17 cellular contexts compared by ENCODE assay signal in genomic region chr17:75819116-75819515, GRCh38. TPM values are rescaled to one million over a fixed set of nuclear protein-coding genes. Genes with fewer than 3 reads are reported as not detected.
DNase-seq lines count a peak whose midpoint lies in the region; ATAC-seq and TF ChIP-seq lines count a peak whose summit lies in the region.
"Had no signal": no experiment of that assay in that cellular context is flagged by ENCODE, and none has a peak within 500 bp of the region (broad histone marks: within the 10 kb centered on the region; RNA-seq: fewer than 3 reads in every experiment).

No MANE protein-coding gene starts in this region.

- no peak overlapping the region for H3K4me2 ChIP-seq in HCT116 (ENCODE audit: low read length)

- ATAC-seq in activated naive CD8-positive, alpha-beta T cell treated with anti-CD3 and anti-CD28 coated beads, Interleukin-2, amount 10 ng/mL, durations not matched to agents 7 days and 5 days (ENCODE audit: low read depth): no peak
- ATAC-seq in HCT116: peak; percentile 59
- ATAC-seq in stimulated activated effector memory CD8-positive, alpha-beta T cell treated with anti-CD3 and anti-CD28 coated beads, Interleukin-12 subunit alpha, Interleukin-12 subunit beta, amount 100 ng/mL, for 72 hours: no peak
- ATAC-seq: upper lobe of right lung had no signal

- no peak for DNase-seq in activated naive CD8-positive, alpha-beta T cell treated with anti-CD3 and anti-CD28 coated beads, Interleukin-2, amount 10 ng/mL, durations not matched to agents 7 days and 5 days
- no peak for DNase-seq in activated naive CD8-positive, alpha-beta T cell treated with anti-CD3 and anti-CD28 coated beads for 36 hours
- DNase-seq in HCT116 (ENCODE audit: low read depth, low spot score) (no peak), coronary artery (ENCODE audit: low spot score) (peak; percentile 58), SK-N-DZ (ENCODE audit: low spot score) (no peak), UCSD-AML1 (lab: John Stamatoyannopoulos, UW; ENCODE audit: unreplicated experiment) (no peak), amniotic stem cell (lab: John Stamatoyannopoulos, UW) (no peak)
- DNase-seq in stimulated activated effector memory CD8-positive, alpha-beta T cell treated with anti-CD3 and anti-CD28 coated beads, Interleukin-12 subunit alpha, Interleukin-12 subunit beta, amount 100 ng/mL, for 72 hours (ENCODE audit: low spot score in 2 of 2): no peak
- DNase-seq: activated naive CD4-positive, alpha-beta T cell treated with anti-CD3 and anti-CD28 coated beads for 36 hours; endodermal cell; NCI-H1105 treated with DMSO at 0.1 percent for 48 hours; NCI-H524; retina; stimulated activated CD4-positive, alpha-beta T cell treated with anti-CD3 and anti-CD28 coated beads, Interleukin-4, amount 100 ng/mL, for 1 hour; upper lobe of right lung had no signal

- CTCF ChIA-PET in HCT116 (lab: Charles Lee): no interaction called here

- no peaks in the 10 kb centered on the region for H3K9me3 ChIP-seq in HCT116 (ENCODE audit: control insufficient read depth in 1 of 2, insufficient read depth in 1 of 2, low read depth in 1 of 2, low read length in 2 of 2)
- H3K9me3 ChIP-seq: HAP-1, mucosa of descending colon, upper lobe of right lung had no signal

- POLR2A ChIA-PET in activated naive CD8-positive, alpha-beta T cell treated with anti-CD3 and anti-CD28 coated beads, Interleukin-2, amount 10 ng/mL, durations not matched to agents 7 days and 5 days (lab: Charles Lee): interaction anchor here (0.7 kb wide), 3 partner anchors 33 to 43 kb away, joined by 3 read pairs; no protein-coding TSS in a partner anchor
- POLR2A ChIA-PET in HCT116 (lab: Charles Lee): interaction anchor here (0.6 to 1.4 kb wide), 2 partner anchors 36 to 39 kb away, joined by 3 to 5 read pairs; no protein-coding TSS in a partner anchor

- H3K27ac ChIP-seq in HCT116 (ENCODE audit: low read depth, low read length) (no peak overlapping the region), coronary artery (no peak overlapping the region)
- H3K27ac ChIP-seq: upper lobe of right lung had no signal

- TF ChIP-seq POLR2A in HCT116 (IDR thresholded peaks at IDR 0.05; ENCODE audit: borderline replicate concordance, extremely low read depth, insufficient read depth, insufficient read length): no peak

- no peak overlapping the region for H3K4me3 ChIP-seq in HCT116 (replicated peaks in 1 of 2; ENCODE audit: low read depth in 1 of 2, low read length in 2 of 2)
- H3K4me3 ChIP-seq in coronary artery: no peak overlapping the region
- H3K4me3 ChIP-seq: HAP-1, mucosa of descending colon, upper lobe of right lung had no signal

- no peaks in the 10 kb centered on the region for H3K79me2 ChIP-seq in HCT116 (ENCODE audit: insufficient read depth, low read length)

- no peak overlapping the region for H3K9ac ChIP-seq in HCT116 (ENCODE audit: low read length)

- no peaks in the 10 kb centered on the region for H3K9me2 ChIP-seq in HCT116 (ENCODE audit: insufficient read depth)

- RAD21 ChIA-PET in HCT116 (lab: Charles Lee; ENCODE audit: low non-redundant PET in 1 of 2, low total read pairs in 2 of 2, uncharacterized antibody in 2 of 2, unreplicated experiment in 2 of 2): no interaction called here

- H3K27me3 Mint-ChIP-seq in activated naive CD8-positive, alpha-beta T cell treated with anti-CD3 and anti-CD28 coated beads, Interleukin-2, amount 10 ng/mL, durations not matched to agents 7 days and 5 days: no peaks in the 10 kb centered on the region
- no peaks in the 10 kb centered on the region for H3K27me3 Mint-ChIP-seq in activated naive CD8-positive, alpha-beta T cell treated with anti-CD3 and anti-CD28 coated beads for 36 hours

- H3K27ac Mint-ChIP-seq in activated naive CD8-positive, alpha-beta T cell treated with anti-CD3 and anti-CD28 coated beads, Interleukin-2, amount 10 ng/mL, durations not matched to agents 7 days and 5 days: peak overlapping the region; percentile 58
- H3K27ac Mint-ChIP-seq in activated naive CD8-positive, alpha-beta T cell treated with anti-CD3 and anti-CD28 coated beads for 36 hours: no peak overlapping the region
- H3K27ac Mint-ChIP-seq in stimulated activated effector memory CD8-positive, alpha-beta T cell treated with anti-CD3 and anti-CD28 coated beads, Interleukin-12 subunit alpha, Interleukin-12 subunit beta, amount 100 ng/mL, for 72 hours: peak overlapping the region; percentile 73
- H3K27ac Mint-ChIP-seq: activated naive CD4-positive, alpha-beta T cell treated with anti-CD3 and anti-CD28 coated beads for 36 hours; endodermal cell had no signal

- TF ChIP-seq RAD21 in HCT116 (IDR thresholded peaks at IDR 0.05; ENCODE audit: low read depth): peak; percentile 52

- no peaks in the 10 kb centered on the region for H3K27me3 ChIP-seq in HCT116 (ENCODE audit: insufficient read depth, low read length)
- H3K27me3 ChIP-seq: upper lobe of right lung had no signal

- H3K4me1 ChIP-seq in HCT116 (ENCODE audit: control insufficient read depth in 1 of 2, insufficient read depth in 2 of 2, low read length in 2 of 2): peaks cover 0 to 5% of the 10 kb centered on the region in 2 experiments; a peak in 1 of 4 replicates
- H3K4me1 ChIP-seq: HAP-1, upper lobe of right lung had no signal

- no peaks in the 10 kb centered on the region for H3K9me3 Mint-ChIP-seq in activated naive CD8-positive, alpha-beta T cell treated with anti-CD3 and anti-CD28 coated beads, Interleukin-2, amount 10 ng/mL, durations not matched to agents 7 days and 5 days
- no peaks in the 10 kb centered on the region for H3K9me3 Mint-ChIP-seq in activated naive CD8-positive, alpha-beta T cell treated with anti-CD3 and anti-CD28 coated beads for 36 hours
- no peaks in the 10 kb centered on the region for H3K9me3 Mint-ChIP-seq in stimulated activated effector memory CD8-positive, alpha-beta T cell treated with anti-CD3 and anti-CD28 coated beads, Interleukin-12 subunit alpha, Interleukin-12 subunit beta, amount 100 ng/mL, for 72 hours
- H3K9me3 Mint-ChIP-seq: activated naive CD4-positive, alpha-beta T cell treated with anti-CD3 and anti-CD28 coated beads for 36 hours; endodermal cell had no signal

- TF ChIP-seq CTCF in HCT116 (IDR thresholded peaks at IDR 0.05 in 2 of 3, conservative IDR thresholded peaks at IDR 0.05 in 1 of 3; ENCODE audit: borderline replicate concordance in 1 of 3, insufficient read depth in 1 of 3, low read depth in 2 of 3, low read length in 2 of 3) (0 out of 6 replicates have a peak, but pooled peaks of 1 of the 3 experiments have one; percentile 15), coronary artery (IDR thresholded peaks at IDR 0.05) (no peak)

- H3K36me3 ChIP-seq in HCT116 (ENCODE audit: control insufficient read depth in 1 of 2, insufficient read depth in 2 of 2, low read length in 2 of 2): peaks cover 18 to 35% of the 10 kb centered on the region in 2 experiments; a peak in 3 of 4 replicates

- H3K4me1 Mint-ChIP-seq in activated naive CD8-positive, alpha-beta T cell treated with anti-CD3 and anti-CD28 coated beads, Interleukin-2, amount 10 ng/mL, durations not matched to agents 7 days and 5 days: peaks cover 14% of the 10 kb centered on the region
- H3K4me1 Mint-ChIP-seq in activated naive CD8-positive, alpha-beta T cell treated with anti-CD3 and anti-CD28 coated beads for 36 hours: peaks cover 14% of the 10 kb centered on the region
- H3K4me1 Mint-ChIP-seq in stimulated activated effector memory CD8-positive, alpha-beta T cell treated with anti-CD3 and anti-CD28 coated beads, Interleukin-12 subunit alpha, Interleukin-12 subunit beta, amount 100 ng/mL, for 72 hours: peaks cover 20% of the 10 kb centered on the region
- H3K4me1 Mint-ChIP-seq: endodermal cell had no signal

- intact Hi-C loops in HCT116 (cut with micrococcal nuclease): no loop called here

- H3K36me3 Mint-ChIP-seq in activated naive CD8-positive, alpha-beta T cell treated with anti-CD3 and anti-CD28 coated beads, Interleukin-2, amount 10 ng/mL, durations not matched to agents 7 days and 5 days: peaks cover 5% of the 10 kb centered on the region
- peaks cover 6% of the 10 kb centered on the region for H3K36me3 Mint-ChIP-seq in activated naive CD8-positive, alpha-beta T cell treated with anti-CD3 and anti-CD28 coated beads for 36 hours
- H3K36me3 Mint-ChIP-seq in stimulated activated effector memory CD8-positive, alpha-beta T cell treated with anti-CD3 and anti-CD28 coated beads, Interleukin-12 subunit alpha, Interleukin-12 subunit beta, amount 100 ng/mL, for 72 hours: peaks cover 82% of the 10 kb centered on the region

- no peak overlapping the region for H3K4me3 Mint-ChIP-seq in activated naive CD8-positive, alpha-beta T cell treated with anti-CD3 and anti-CD28 coated beads, Interleukin-2, amount 10 ng/mL, durations not matched to agents 7 days and 5 days
- no peak overlapping the region for H3K4me3 Mint-ChIP-seq in activated naive CD8-positive, alpha-beta T cell treated with anti-CD3 and anti-CD28 coated beads for 36 hours
- H3K4me3 Mint-ChIP-seq in stimulated activated effector memory CD8-positive, alpha-beta T cell treated with anti-CD3 and anti-CD28 coated beads, Interleukin-12 subunit alpha, Interleukin-12 subunit beta, amount 100 ng/mL, for 72 hours: no peak overlapping the region
- H3K4me3 Mint-ChIP-seq: activated naive CD4-positive, alpha-beta T cell treated with anti-CD3 and anti-CD28 coated beads for 36 hours; endodermal cell had no signal

- H4K20me1 ChIP-seq in HCT116 (ENCODE audit: insufficient read depth): no peaks in the 10 kb centered on the region

- H2AFZ ChIP-seq in HCT116 (ENCODE audit: low read depth, low read length, poor library complexity, severe bottlenecking): no peak overlapping the region

- no TSS peak for BruUV-seq in HCT116 (replicated peaks; lab: Mats Ljungman, UMichigan)

RNA-seq across cellular contexts. Expression of gene UNC13D, which starts 25.1 kb away (rescaled TPM):
- total RNA-seq in activated naive CD8-positive, alpha-beta T cell treated with anti-CD3 and anti-CD28 coated beads, Interleukin-2, amount 10 ng/mL, durations not matched to agents 7 days and 5 days: 100 to 1,000 TPM; 221 to 222 TPM
- total RNA-seq in activated naive CD8-positive, alpha-beta T cell treated with anti-CD3 and anti-CD28 coated beads for 36 hours: 100 to 1,000 TPM; 145 to 156 TPM
- 20.2 TPM for total RNA-seq in HCT116 (2021; ENCODE audit: unreplicated experiment)
- polyA plus RNA-seq in HCT116 (2012): 20.3 and 22.7 TPM in 2 replicates
- 13.1 and 17.0 TPM in 2 replicates for polyA plus RNA-seq in SK-N-DZ (2014; cell fraction: cytosol; rRNA removed)
- polyA plus RNA-seq in SK-N-DZ (2014; cell fraction: nucleus; rRNA removed): 60.0 and 69.4 TPM in 2 replicates

RNA-seq across cellular contexts. Expression of gene UNK, which starts 34.5 kb away (rescaled TPM):
- 10 to 100 TPM; 37.4 to 39.8 TPM for total RNA-seq in activated naive CD8-positive, alpha-beta T cell treated with anti-CD3 and anti-CD28 coated beads, Interleukin-2, amount 10 ng/mL, durations not matched to agents 7 days and 5 days
- total RNA-seq in activated naive CD8-positive, alpha-beta T cell treated with anti-CD3 and anti-CD28 coated beads for 36 hours: 10 to 100 TPM; 26.9 to 27.4 TPM
- 40.6 TPM for total RNA-seq in HCT116 (2021; ENCODE audit: unreplicated experiment)
- 25.7 and 28.3 TPM in 2 replicates for polyA plus RNA-seq in HCT116 (2012)
- polyA plus RNA-seq in SK-N-DZ (2014; cell fraction: cytosol; rRNA removed): 115 and 128 TPM in 2 replicates
- polyA plus RNA-seq in SK-N-DZ (2014; cell fraction: nucleus; rRNA removed): 135 and 145 TPM in 2 replicates

RNA-seq across cellular contexts. Expression of gene WBP2, which starts 36.0 kb away (rescaled TPM):
- 100 to 1,000 TPM; 107 TPM for total RNA-seq in activated naive CD8-positive, alpha-beta T cell treated with anti-CD3 and anti-CD28 coated beads, Interleukin-2, amount 10 ng/mL, durations not matched to agents 7 days and 5 days
- total RNA-seq in activated naive CD8-positive, alpha-beta T cell treated with anti-CD3 and anti-CD28 coated beads for 36 hours: 10 to 100 TPM; 45.0 to 49.3 TPM
- total RNA-seq in HCT116 (2021; ENCODE audit: unreplicated experiment): 132 TPM
- 184 and 186 TPM in 2 replicates for polyA plus RNA-seq in HCT116 (2012)
- polyA plus RNA-seq in SK-N-DZ (2014; cell fraction: cytosol; rRNA removed): 38.6 and 39.1 TPM in 2 replicates
- polyA plus RNA-seq in SK-N-DZ (2014; cell fraction: nucleus; rRNA removed): 25.3 and 25.4 TPM in 2 replicates

RNA-seq across cellular contexts. Expression of gene GALK1, which starts 54.1 kb away (rescaled TPM):
- 10 to 100 TPM; 50.4 to 53.0 TPM for total RNA-seq in activated naive CD8-positive, alpha-beta T cell treated with anti-CD3 and anti-CD28 coated beads, Interleukin-2, amount 10 ng/mL, durations not matched to agents 7 days and 5 days
- total RNA-seq in activated naive CD8-positive, alpha-beta T cell treated with anti-CD3 and anti-CD28 coated beads for 36 hours: 10 to 100 TPM; 33.2 to 33.6 TPM
- 57.8 TPM for total RNA-seq in HCT116 (2021; ENCODE audit: unreplicated experiment)
- 64.9 and 68.3 TPM in 2 replicates for polyA plus RNA-seq in HCT116 (2012)
- 31.3 and 40.1 TPM in 2 replicates for polyA plus RNA-seq in SK-N-DZ (2014; cell fraction: cytosol; rRNA removed)
- polyA plus RNA-seq in SK-N-DZ (2014; cell fraction: nucleus; rRNA removed): 40.1 and 54.0 TPM in 2 replicates

RNA-seq across cellular contexts. Expression of gene TRIM47, which starts 59.3 kb away (rescaled TPM):
- total RNA-seq in activated naive CD8-positive, alpha-beta T cell treated with anti-CD3 and anti-CD28 coated beads, Interleukin-2, amount 10 ng/mL, durations not matched to agents 7 days and 5 days: 10 to 100 TPM; 23.2 to 27.9 TPM
- 10 to 100 TPM; 16.4 to 18.3 TPM for total RNA-seq in activated naive CD8-positive, alpha-beta T cell treated with anti-CD3 and anti-CD28 coated beads for 36 hours
- 86.7 TPM for total RNA-seq in HCT116 (2021; ENCODE audit: unreplicated experiment)
- 49.9 and 67.2 TPM in 2 replicates for polyA plus RNA-seq in HCT116 (2012)
- polyA plus RNA-seq in SK-N-DZ (2014; cell fraction: cytosol; rRNA removed): 42.0 and 46.7 TPM in 2 replicates
- 59.5 and 79.2 TPM in 2 replicates for polyA plus RNA-seq in SK-N-DZ (2014; cell fraction: nucleus; rRNA removed)
